Comparison of ENCODE assay signal across 17 cellular contexts in genomic region chr3:126934991-126935390, GRCh38. TPM values are rescaled to one million over a fixed set of nuclear protein-coding genes. Genes with fewer than 3 reads are reported as not detected.
A peak's percentile ranks its signal among the peaks of the same experiment; 100 is the strongest.
DNase-seq lines count a peak whose midpoint lies in the region; ATAC-seq and TF ChIP-seq lines count a peak whose summit lies in the region.
"Had no signal": no experiment of that assay in that cellular context is flagged by ENCODE, and none has a peak within 500 bp of the region (broad histone marks: within the 10 kb centered on the region; RNA-seq: fewer than 3 reads in every experiment).

No MANE protein-coding gene starts in this region.

- no peak overlapping the region for H2AK5ac ChIP-seq in mesenchymal stem cell (ENCODE audit: low read length, severe bottlenecking)

- peak overlapping the region; percentile 67 for H3K27ac ChIP-seq in cardiac muscle cell
- no peak overlapping the region for H3K27ac ChIP-seq in mesenchymal stem cell (ENCODE audit: low read length, poor library complexity, severe bottlenecking)
- H3K27ac ChIP-seq in MM.1S (ENCODE audit: low read length), result no peak overlapping the region
- H3K27ac ChIP-seq: 22Rv1, A549, BLaER1 had no signal

- H3K4me1 ChIP-seq in cardiac muscle cell (ENCODE audit: low read depth) (peaks cover 19% of the 10 kb centered on the region), mesenchymal stem cell (ENCODE audit: control insufficient read depth, insufficient read depth, low read depth, low read length) (peaks cover 22% of the 10 kb centered on the region), MM.1S (ENCODE audit: low read length) (no peaks in the 10 kb centered on the region)
- H3K4me1 ChIP-seq: A549 had no signal

- H3K4me2 ChIP-seq in mesenchymal stem cell (ENCODE audit: low read length, poor library complexity, severe bottlenecking) (no peak overlapping the region), MM.1S (ENCODE audit: low read depth, low read length) (no peak overlapping the region)
- H3K4me2 ChIP-seq: A549, BLaER1 had no signal

- intact Hi-C loops in left ventricle myocardium superior (cut with micrococcal nuclease) (no loop called here), sciatic nerve (cut with DNase I) (no loop called here)

- H3K27me3 ChIP-seq in cardiac muscle cell (no peaks in the 10 kb centered on the region), mesenchymal stem cell (ENCODE audit: control insufficient read depth in 1 of 2, insufficient read depth in 1 of 2, low read length in 2 of 2) (no peaks in the 10 kb centered on the region), MM.1S (replicated peaks; ENCODE audit: insufficient read depth, low read length) (no peaks in the 10 kb centered on the region)
- H3K27me3 ChIP-seq: BLaER1 had no signal

- peak overlapping the region; percentile 41 to 84 for H2BK12ac ChIP-seq in mesenchymal stem cell (ENCODE audit: low read length in 2 of 2)

- H3K79me1 ChIP-seq in mesenchymal stem cell (replicated peaks; ENCODE audit: low read length, poor library complexity, severe bottlenecking), result peaks cover 2% of the 10 kb centered on the region

- H4K91ac ChIP-seq in mesenchymal stem cell (ENCODE audit: low read length), result peak overlapping the region; percentile 36

- no peak overlapping the region for H3K23ac ChIP-seq in mesenchymal stem cell (ENCODE audit: low read length in 2 of 2)

- H2BK5ac ChIP-seq in mesenchymal stem cell (ENCODE audit: low read depth, low read length, poor library complexity, severe bottlenecking), result no peak overlapping the region

- H3K4me3 ChIP-seq in cardiac muscle cell, result no peak overlapping the region
- H3K4me3 ChIP-seq in mesenchymal stem cell (ENCODE audit: insufficient read depth in 1 of 2, low read depth in 1 of 2, low read length in 2 of 2), result no peak overlapping the region
- no peak overlapping the region for H3K4me3 ChIP-seq in MM.1S (ENCODE audit: low read length)
- H3K4me3 ChIP-seq: A549, BLaER1 had no signal

- H3K9me2 ChIP-seq in MM.1S (replicated peaks; ENCODE audit: insufficient read depth, low read length), result no peaks in the 10 kb centered on the region

- TF ChIP-seq CTCF in cardiac muscle cell (IDR thresholded peaks at IDR 0.05; ENCODE audit: low read depth, low read length) (no peak), MM.1S (IDR thresholded peaks at IDR 0.05; ENCODE audit: low read length) (no peak)

- H2AFZ ChIP-seq in mesenchymal stem cell (ENCODE audit: low read depth, low read length) (no peak overlapping the region), MM.1S (ENCODE audit: low read length) (no peak overlapping the region)

- no peak overlapping the region for H3K14ac ChIP-seq in mesenchymal stem cell (ENCODE audit: low read length in 2 of 2)

- H4K8ac ChIP-seq in mesenchymal stem cell (ENCODE audit: low read length), result no peak overlapping the region

- H3K4ac ChIP-seq in mesenchymal stem cell (ENCODE audit: low read depth in 1 of 2, low read length in 2 of 2), result peak overlapping the region in 1 of 2 experiments; percentile 16

- H2BK120ac ChIP-seq in mesenchymal stem cell (ENCODE audit: low read depth, low read length), result peak overlapping the region; percentile 1

- 97% methylated on average over 8 of the region's 8 CpGs for WGBS in mesenchymal stem cell

- ATAC-seq in left ventricle myocardium superior, result no peak
- no peak for ATAC-seq in sciatic nerve
- ATAC-seq: A549, HCT116 had no signal

- no peak overlapping the region for H3K9ac ChIP-seq in mesenchymal stem cell (ENCODE audit: low read length)
- no peak overlapping the region for H3K9ac ChIP-seq in MM.1S (ENCODE audit: low read length)
- H3K9ac ChIP-seq: BLaER1 had no signal

- no peaks in the 10 kb centered on the region for H3F3A ChIP-seq in MM.1S (ENCODE audit: insufficient read depth, low read length)

- H3K9me3 ChIP-seq in cardiac muscle cell (ENCODE audit: low read depth) (no peaks in the 10 kb centered on the region), mesenchymal stem cell (ENCODE audit: control insufficient read depth, low read length) (no peaks in the 10 kb centered on the region), MM.1S (replicated peaks; ENCODE audit: insufficient read depth, low read length) (no peaks in the 10 kb centered on the region)
- H3K9me3 ChIP-seq: A549, BLaER1 had no signal

- no peaks in the 10 kb centered on the region for H3K79me2 ChIP-seq in MM.1S (ENCODE audit: low read length)

- H4K20me1 ChIP-seq in MM.1S (ENCODE audit: insufficient read depth, low read length), result no peaks in the 10 kb centered on the region
- H4K20me1 ChIP-seq: BLaER1 had no signal

- DNase-seq in cardiac muscle cell (ENCODE audit: low read depth in 1 of 2, low spot score in 1 of 2) (no peak), left ventricle myocardium superior (no peak), mesenchymal stem cell (no peak), sciatic nerve (ENCODE audit: low spot score) (peak; percentile 5), MM.1S (no peak), NCI-H2029 (lab: John Stamatoyannopoulos, UW) (no peak), superior temporal gyrus (ENCODE audit: extremely low spot score) (no peak)
- DNase-seq: Calu3; CD4-positive, alpha-beta memory T cell; DMS79 treated with DMSO at 0.1 percent for 48 hours; GF-D8; GOT3 had no signal

- H2BK15ac ChIP-seq in mesenchymal stem cell (ENCODE audit: low read depth, poor library complexity, severe bottlenecking), result no peak overlapping the region

- peak overlapping the region; percentile 2 to 17 for H3K18ac ChIP-seq in mesenchymal stem cell (ENCODE audit: low read depth in 1 of 2, low read length in 2 of 2)

- H3K36me3 ChIP-seq in cardiac muscle cell (no peaks in the 10 kb centered on the region), mesenchymal stem cell (ENCODE audit: control insufficient read depth in 1 of 2, insufficient read depth in 2 of 2, low read depth in 1 of 2, low read length in 2 of 2) (peaks cover 0 to 4% of the 10 kb centered on the region in 2 experiments), MM.1S (replicated peaks; ENCODE audit: insufficient read depth, low read length) (no peaks in the 10 kb centered on the region)
- H3K36me3 ChIP-seq: BLaER1 had no signal

RNA-seq across cellular contexts. Expression of gene PLXNA1, which starts 47.9 kb away (rescaled TPM):
- total RNA-seq in cardiac muscle cell (55.6 and 71.0 TPM in 2 replicates), left ventricle myocardium superior (23.8 TPM), sciatic nerve (35.9 TPM)
- polyA plus RNA-seq in cardiac muscle cell, result 19.5 and 24.2 TPM in 2 replicates
- polyA plus RNA-seq in mesenchymal stem cell (2013, experiment 1 of 2), result 51.0 TPM
- polyA plus RNA-seq in mesenchymal stem cell (2013, experiment 2 of 2), result 49.9 TPM
- polyA plus RNA-seq: CD14-positive monocyte had no signal
